Comparison of ENCODE assay signal across 12 cellular contexts in the genomic region with DNA sequence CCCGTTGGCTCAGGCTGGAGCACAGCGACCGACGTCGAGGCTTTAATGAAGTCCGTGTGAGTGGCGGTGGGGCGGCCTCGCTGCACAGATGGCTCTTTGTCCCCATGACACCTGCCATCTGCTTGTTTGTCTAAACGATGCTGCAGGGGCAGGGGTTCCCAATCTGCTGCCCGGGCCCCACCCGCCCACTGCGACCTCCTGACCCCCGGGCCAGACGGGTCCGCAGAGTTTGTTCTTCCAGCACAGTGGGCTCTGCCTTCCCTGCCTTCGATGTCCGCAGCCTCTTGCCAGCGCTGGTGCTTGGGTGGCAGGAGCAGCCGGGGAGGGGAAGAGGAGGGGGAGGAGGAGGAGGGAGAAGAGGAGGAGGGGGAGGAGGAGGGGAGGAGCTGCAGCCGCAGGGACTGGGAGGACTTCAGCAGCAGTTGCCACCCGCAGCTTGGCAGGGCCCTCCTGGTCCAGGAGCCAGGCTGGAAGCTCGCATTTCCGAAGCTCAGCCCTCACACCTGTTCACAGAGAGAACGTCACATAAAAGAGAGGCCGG.
DNase-seq lines count a peak whose midpoint lies in the region; ATAC-seq and TF ChIP-seq lines count a peak whose summit lies in the region.
"Had no signal": no experiment of that assay in that cellular context is flagged by ENCODE, and none has a peak within 500 bp of the region (broad histone marks: within the 10 kb centered on the region; RNA-seq: fewer than 3 reads in every experiment).

No MANE protein-coding gene starts in this region.

- H3K27me3 Mint-ChIP-seq in activated T-helper 17 cell treated with anti-CD3 and anti-CD28 coated beads, Interleukin-2, amount 50 U/mL, for 72 hours: peaks cover 3% of the 10 kb centered on the region
- H3K27me3 Mint-ChIP-seq: effector memory CD8-positive, alpha-beta T cell had no signal

- no peak for TF ChIP-seq EP300 in stomach (IDR thresholded peaks at IDR 0.05)

- H3K36me3 Mint-ChIP-seq in activated T-helper 17 cell treated with anti-CD3 and anti-CD28 coated beads, Interleukin-2, amount 50 U/mL, for 72 hours (ENCODE audit: low read depth): no peaks in the 10 kb centered on the region
- H3K36me3 Mint-ChIP-seq: naive thymus-derived CD4-positive, alpha-beta T cell had no signal

- no peaks in the 10 kb centered on the region for H3F3A ChIP-seq in GM23248 (ENCODE audit: insufficient read depth)

- H3K9me2 ChIP-seq in GM23248 (ENCODE audit: insufficient read depth): no peaks in the 10 kb centered on the region

- H3K27ac ChIP-seq in stomach (no peak overlapping the region), GM23248 (no peak overlapping the region)
- H3K27ac ChIP-seq: A549 had no signal

- H3K9ac ChIP-seq in GM23248: no peak overlapping the region

- peaks cover 4% of the 10 kb centered on the region for H3K4me1 Mint-ChIP-seq in activated T-helper 17 cell treated with anti-CD3 and anti-CD28 coated beads, Interleukin-2, amount 50 U/mL, for 72 hours

- no peak overlapping the region for H3K4me3 Mint-ChIP-seq in activated T-helper 17 cell treated with anti-CD3 and anti-CD28 coated beads, Interleukin-2, amount 50 U/mL, for 72 hours
- H3K4me3 Mint-ChIP-seq: effector memory CD8-positive, alpha-beta T cell; naive thymus-derived CD4-positive, alpha-beta T cell had no signal

- WGBS in stomach, 5 donors: 27 to 63% (median 38%) methylated on average over 16 to 26 of the region's 26 CpGs
- WGBS in GM23248 (ENCODE audit: low coverage in 1 of 2, low lambda C conversion rate in 2 of 2, missing lambda C conversion rate in 2 of 2), 2 experiments: 43 to 47% methylated on average over 15 to 26 of the region's 26 CpGs

- H3K9me3 ChIP-seq in stomach (no peaks in the 10 kb centered on the region), GM23248 (ENCODE audit: low read depth) (no peaks in the 10 kb centered on the region)
- H3K9me3 ChIP-seq: A549 had no signal

- H2AFZ ChIP-seq in GM23248: no peak overlapping the region

- DNase-seq in activated CD4-positive, CD25-positive, alpha-beta regulatory T cell treated with anti-CD3 and anti-CD28 coated beads, Interleukin-2, amount 50 U/mL, for 72 hours: peak; percentile 15
- DNase-seq in NCI-H748 treated with DMSO at 0.1 percent for 48 hours (lab: John Stamatoyannopoulos, UW) (peak; percentile 86), iPS-NIHi11 (ENCODE audit: low spot score) (peak; percentile 27), stomach (peak; percentile 24), GM23248 (no peak), RPMI8226 (no peak)
- DNase-seq: activated CD4-positive, alpha-beta T cell treated with anti-CD3 and anti-CD28 coated beads for 4 hours; effector memory CD8-positive, alpha-beta T cell had no signal

- H4K20me1 ChIP-seq in GM23248 (ENCODE audit: insufficient read depth): no peaks in the 10 kb centered on the region

- no peak overlapping the region for H3K27ac Mint-ChIP-seq in activated T-helper 17 cell treated with anti-CD3 and anti-CD28 coated beads, Interleukin-2, amount 50 U/mL, for 72 hours
- H3K27ac Mint-ChIP-seq: naive thymus-derived CD4-positive, alpha-beta T cell had no signal

- in situ Hi-C loops in GM23248 (cut with MboI): no loop called here

- no peak overlapping the region for H3K4me2 ChIP-seq in GM23248 (ENCODE audit: unreplicated experiment)
- H3K4me2 ChIP-seq: A549 had no signal

- H3K27me3 ChIP-seq in stomach: peaks cover 0 to 17% (median 12%) of the 10 kb centered on the region in 3 donors
- H3K27me3 ChIP-seq in GM23248 (replicated peaks; ENCODE audit: insufficient read depth): no peaks in the 10 kb centered on the region

- ATAC-seq in activated CD4-positive, CD25-positive, alpha-beta regulatory T cell treated with anti-CD3 and anti-CD28 coated beads, Interleukin-2, amount 50 U/mL, for 24 hours: no peak
- no peak for ATAC-seq in activated T-helper 17 cell treated with anti-CD3 and anti-CD28 coated beads, Interleukin-2, amount 50 U/mL, for 72 hours (replicated peaks)
- ATAC-seq: A549; effector memory CD8-positive, alpha-beta T cell; naive thymus-derived CD4-positive, alpha-beta T cell had no signal

- H3K36me3 ChIP-seq in stomach: no peaks in the 10 kb centered on the region
- no peaks in the 10 kb centered on the region for H3K36me3 ChIP-seq in GM23248 (ENCODE audit: low read depth)

- H3K79me2 ChIP-seq in GM23248 (ENCODE audit: insufficient read depth): no peaks in the 10 kb centered on the region

- H3K4me1 ChIP-seq in stomach (peaks cover 0 to 6% (median under 1%) of the 10 kb centered on the region in 4 donors), GM23248 (ENCODE audit: insufficient read depth) (no peaks in the 10 kb centered on the region)
- H3K4me1 ChIP-seq: A549 had no signal

- H3K4me3 ChIP-seq in stomach (no peak overlapping the region), GM23248 (no peak overlapping the region)
- H3K4me3 ChIP-seq: A549 had no signal

- TF ChIP-seq POLR2A in stomach (IDR thresholded peaks at IDR 0.05): no peak

- intact Hi-C loops in stomach (cut with DNase I; ENCODE audit: low total_unique reads): no loop called here

- no peak for TF ChIP-seq CTCF in stomach (IDR thresholded peaks at IDR 0.05)

- H3K9me3 Mint-ChIP-seq in activated T-helper 17 cell treated with anti-CD3 and anti-CD28 coated beads, Interleukin-2, amount 50 U/mL, for 72 hours: peaks cover 4% of the 10 kb centered on the region

Comparison
In these comparisons a context has a peak if more than half of its experiments do, and no peak if none do; other contexts are left out.
1. DNase-seq: peak in activated CD4-positive, CD25-positive, alpha-beta regulatory T cell treated with anti-CD3 and anti-CD28 coated beads, Interleukin-2, amount 50 U/mL, for 72 hours (single experiment), NCI-H748 treated with DMSO at 0.1 percent for 48 hours (single experiment), iPS-NIHi11 (single experiment) and stomach (single experiment); none in GM23248 (single experiment) and RPMI8226 (single experiment).